In the genomic region with DNA sequence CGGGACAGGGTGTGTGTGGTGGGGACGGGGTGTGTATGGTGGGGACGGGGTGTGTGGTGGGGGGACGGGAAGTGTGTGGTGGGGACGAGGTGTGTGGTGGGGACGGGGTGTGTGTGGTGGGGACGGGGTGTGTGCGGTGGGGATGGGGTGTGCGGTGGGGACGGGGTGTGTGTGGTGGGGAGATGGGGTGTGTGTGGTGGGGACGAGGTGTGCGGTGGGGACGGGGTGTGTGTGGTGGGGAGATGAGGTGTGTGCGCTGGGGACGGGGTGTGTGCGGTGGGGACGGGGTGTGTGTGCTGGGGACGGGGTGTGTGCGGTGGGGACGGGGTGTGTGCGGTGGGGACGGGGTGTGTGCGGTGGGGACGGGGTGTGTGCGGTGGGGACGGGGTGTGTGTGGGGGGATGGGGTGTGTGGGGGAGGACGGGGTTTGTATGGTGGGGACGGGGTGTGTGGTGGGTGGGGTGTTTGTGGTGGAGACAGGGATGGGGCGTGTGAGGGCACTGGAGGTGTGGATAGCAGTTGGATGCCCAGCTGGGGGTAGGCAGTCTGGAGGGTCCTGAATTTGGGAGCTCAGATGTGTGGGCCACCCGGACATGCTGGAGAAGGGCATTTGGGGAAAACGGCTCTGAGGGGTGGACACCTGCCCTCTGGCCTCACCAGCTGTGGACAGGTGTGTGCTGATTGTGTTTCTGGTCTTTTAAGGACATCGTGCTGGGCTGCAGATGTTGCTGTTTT, we compare ENCODE assay signal across 28 cellular contexts. TPM values are rescaled to one million over a fixed set of nuclear protein-coding genes. Genes with fewer than 3 reads are reported as not detected.
DNase-seq lines count a peak whose midpoint lies in the region; ATAC-seq, FAIRE-seq and TF ChIP-seq lines count a peak whose summit lies in the region.
"Had no signal": no experiment of that assay in that cellular context is flagged by ENCODE, and none has a peak within 500 bp of the region (broad histone marks: within the 10 kb centered on the region; RNA-seq: fewer than 3 reads in every experiment).

No MANE protein-coding gene starts in this region.

- H3K36me3 Mint-ChIP-seq in central memory CD8-positive, alpha-beta T cell (ENCODE audit: insufficient read depth), result peaks cover 18% of the 10 kb centered on the region
- no peaks in the 10 kb centered on the region for H3K36me3 Mint-ChIP-seq in activated CD4-positive, alpha-beta T cell treated with anti-CD3 and anti-CD28 coated beads for 36 hours (ENCODE audit: low read depth)
- H3K36me3 Mint-ChIP-seq: IgD-negative memory B cell had no signal

- H3K9me3 ChIP-seq in HepG2 (ENCODE audit: low read length), result no peaks in the 10 kb centered on the region
- H3K9me3 ChIP-seq in right lobe of liver, result no peaks in the 10 kb centered on the region
- H3K9me3 ChIP-seq in kidney (ENCODE audit: control insufficient read depth in 1 of 2, low read length in 2 of 2), result no peaks in the 10 kb centered on the region
- H3K9me3 ChIP-seq in suprapubic skin, result no peaks in the 10 kb centered on the region
- H3K9me3 ChIP-seq in transverse colon, result no peaks in the 10 kb centered on the region
- H3K9me3 ChIP-seq: Caco-2, SJCRH30 had no signal

- TF ChIP-seq POLR2A in HepG2 (IDR thresholded peaks at IDR 0.05; ENCODE audit: insufficient read depth in 1 of 2, low read depth in 2 of 2, low read length in 2 of 2) (no peak), right lobe of liver (IDR thresholded peaks at IDR 0.05) (no peak), suprapubic skin (IDR thresholded peaks at IDR 0.05) (no peak), transverse colon (IDR thresholded peaks at IDR 0.05) (no peak)

- H3K27me3 ChIP-seq in HepG2 (ENCODE audit: control insufficient read depth in 1 of 2, insufficient read depth in 2 of 2, low read length in 2 of 2) (no peaks in the 10 kb centered on the region), right lobe of liver (no peaks in the 10 kb centered on the region), suprapubic skin (no peaks in the 10 kb centered on the region), transverse colon (no peaks in the 10 kb centered on the region)
- H3K27me3 ChIP-seq: SJCRH30 had no signal

- CTCF ChIA-PET in HepG2 (lab: Yijun Ruan, JAX; ENCODE audit: low intra/inter-chr PET ratio, low total read pairs), result no interaction called here
- CTCF ChIA-PET in activated CD4-positive, alpha-beta T cell treated with anti-CD3 and anti-CD28 coated beads for 36 hours (lab: Charles Lee), result no interaction called here

- H3K4me3 ChIP-seq in HepG2 (replicated peaks in 1 of 3; ENCODE audit: insufficient read depth in 1 of 3, low read depth in 2 of 3, low read length in 3 of 3) (no peak overlapping the region), right lobe of liver (no peak overlapping the region), kidney (ENCODE audit: low read length in 2 of 2) (no peak overlapping the region), suprapubic skin (no peak overlapping the region), transverse colon (no peak overlapping the region)
- H3K4me3 ChIP-seq: GM12878, PC-9, SJCRH30 had no signal

- peaks cover 28% of the 10 kb centered on the region for H3K4me1 Mint-ChIP-seq in central memory CD8-positive, alpha-beta T cell
- peaks cover 10% of the 10 kb centered on the region for H3K4me1 Mint-ChIP-seq in activated CD4-positive, alpha-beta T cell treated with anti-CD3 and anti-CD28 coated beads for 36 hours

- BruUV-seq in HepG2 (replicated peaks; lab: Mats Ljungman, UMichigan), result no TSS peak

- no peaks in the 10 kb centered on the region for H3K36me3 ChIP-seq in HepG2 (replicated peaks in 1 of 2; ENCODE audit: control insufficient read depth in 1 of 2, insufficient read depth in 2 of 2, low read length in 2 of 2)
- H3K36me3 ChIP-seq in right lobe of liver, result no peaks in the 10 kb centered on the region
- H3K36me3 ChIP-seq in kidney (ENCODE audit: control insufficient read depth in 1 of 2, insufficient read depth in 2 of 2, low read length in 2 of 2), result no peaks in the 10 kb centered on the region
- peaks cover 4% of the 10 kb centered on the region for H3K36me3 ChIP-seq in suprapubic skin
- no peaks in the 10 kb centered on the region for H3K36me3 ChIP-seq in transverse colon
- H3K36me3 ChIP-seq: SJCRH30 had no signal

- no peak for TF ChIP-seq RAD21 in HepG2 (CRISPR knock-in tag; IDR thresholded peaks at IDR 0.05)

- no peak overlapping the region for H3K4me3 Mint-ChIP-seq in central memory CD8-positive, alpha-beta T cell
- H3K4me3 Mint-ChIP-seq in activated CD4-positive, alpha-beta T cell treated with anti-CD3 and anti-CD28 coated beads for 36 hours, result no peak overlapping the region
- H3K4me3 Mint-ChIP-seq: B cell; CD8-positive, alpha-beta T cell; IgD-negative memory B cell had no signal

- DNase-seq in HepG2 (ENCODE audit: low spot score) (no peak), right lobe of liver (no peak), kidney (peak; percentile 69), suprapubic skin (ENCODE audit: low spot score in 2 of 2) (peak; percentile 48 to 66), transverse colon (no peak)
- no peak for DNase-seq in central memory CD8-positive, alpha-beta T cell (ENCODE audit: low spot score in 2 of 2)
- no peak for DNase-seq in activated CD4-positive, alpha-beta T cell treated with anti-CD3 and anti-CD28 coated beads for 36 hours
- DNase-seq: CD8-positive, alpha-beta T cell; DMS 273 treated with DMSO at 0.1 percent for 48 hours; DMS79; EL; GDM1; HCEC 1CT; MM.1S; NCI-H1694; NCI-H2029 treated with DMSO at 0.1 percent for 48 hours; NCI-H2227 treated with DMSO at 0.1 percent for 48 hours; NCI-H526 treated with DMSO at 0.1 percent for 48 hours; PC-9; SJCRH30 had no signal

- intact Hi-C loops in HepG2 (cut with micrococcal nuclease; ENCODE audit: unreplicated experiment), result no loop called here
- intact Hi-C loops in right lobe of liver (cut with DNase I), result no loop called here
- intact Hi-C loops in kidney (cut with DNase I), result no loop called here
- intact Hi-C loops in transverse colon (cut with DNase I; ENCODE audit: low total_unique reads), result no loop called here
- intact Hi-C loops in activated CD4-positive, alpha-beta T cell treated with anti-CD3 and anti-CD28 coated beads for 36 hours (cut with DNase I, micrococcal nuclease), result loop anchor here in 1 of 2 experiments (5.0 kb wide), 1 partner anchor 185 kb away; no protein-coding TSS in a partner anchor

- FAIRE-seq in HepG2 (lab: Jason Lieb, UNC) (no peak), kidney (lab: Jason Lieb, UNC) (no peak)
- FAIRE-seq: GM12878, H1 had no signal

- no peaks in the 10 kb centered on the region for H3K9me3 Mint-ChIP-seq in central memory CD8-positive, alpha-beta T cell
- no peaks in the 10 kb centered on the region for H3K9me3 Mint-ChIP-seq in activated CD4-positive, alpha-beta T cell treated with anti-CD3 and anti-CD28 coated beads for 36 hours (ENCODE audit: low read depth)
- H3K9me3 Mint-ChIP-seq: CD8-positive, alpha-beta T cell; IgD-negative memory B cell had no signal

- no peaks in the 10 kb centered on the region for H3K79me2 ChIP-seq in HepG2 (ENCODE audit: insufficient read depth, low read length)

- H3K27ac ChIP-seq in HepG2 (ENCODE audit: extremely low read length, insufficient read depth, low read length), result no peak overlapping the region
- no peak overlapping the region for H3K27ac ChIP-seq in right lobe of liver
- no peak overlapping the region for H3K27ac ChIP-seq in kidney (ENCODE audit: low read depth in 2 of 2, low read length in 2 of 2)
- H3K27ac ChIP-seq in suprapubic skin, result no peak overlapping the region
- H3K27ac ChIP-seq in transverse colon, result no peak overlapping the region
- H3K27ac ChIP-seq: C4-2B, KMS-11, PC-9, SJCRH30 had no signal

- WGBS in HepG2 (ENCODE audit: low lambda C conversion rate), result 82% methylated on average over 32 of the region's 32 CpGs
- 85% methylated on average over 25 of the region's 32 CpGs for WGBS in right lobe of liver (ENCODE audit: insufficient coverage, low coverage, low lambda C conversion rate, missing lambda C conversion rate)
- 89% methylated on average over 28 of the region's 32 CpGs for WGBS in suprapubic skin
- 91% methylated on average over 20 of the region's 32 CpGs; no CpG with 5 or more reads in 1 of the 2 donors for WGBS in transverse colon (ENCODE audit: low coverage in 1 of 2), 2 donors

- peak overlapping the region; percentile 55 for H3K27ac Mint-ChIP-seq in central memory CD8-positive, alpha-beta T cell (ENCODE audit: low read depth)
- H3K27ac Mint-ChIP-seq in activated CD4-positive, alpha-beta T cell treated with anti-CD3 and anti-CD28 coated beads for 36 hours, result no peak overlapping the region
- H3K27ac Mint-ChIP-seq: B cell; CD8-positive, alpha-beta T cell had no signal

- in situ Hi-C loops in HepG2 (cut with HindIII; ENCODE audit: extremely low pct_ligation_motif_present, low pct_unique_long_range_greater_than_20kb) (no loop called here), transverse colon (cut with MboI; ENCODE audit: low pct_ligation_motif_present in 1 of 4, low pct_unique_long_range_greater_than_20kb in 1 of 4, low sequenced_read_pairs in 3 of 4) (no loop called here)

- ATAC-seq in HepG2 (no peak), right lobe of liver (no peak)
- peak; percentile 4 for ATAC-seq in central memory CD8-positive, alpha-beta T cell (replicated peaks; ENCODE audit: extremely low read depth, poor library complexity, severe bottlenecking)
- no peak for ATAC-seq in activated CD4-positive, alpha-beta T cell treated with anti-CD3 and anti-CD28 coated beads for 36 hours
- ATAC-seq: CD8-positive, alpha-beta T cell; GM12878; Right ventricle myocardium inferior had no signal

- no peak overlapping the region for H2AFZ ChIP-seq in HepG2 (ENCODE audit: low read length)
- H2AFZ ChIP-seq: PC-9 had no signal

- no peak overlapping the region for H3K4me2 ChIP-seq in HepG2 (ENCODE audit: low read depth, low read length)
- H3K4me2 ChIP-seq: KMS-11, PC-9 had no signal

- TF ChIP-seq EP300 in HepG2 (IDR thresholded peaks at IDR 0.05; ENCODE audit: low read depth in 2 of 2, low read length in 2 of 2), result no peak
- TF ChIP-seq EP300 in HepG2 (CRISPR knock-in tag; IDR thresholded peaks at IDR 0.05; ENCODE audit: borderline replicate concordance), result no peak
- TF ChIP-seq EP300 in suprapubic skin (IDR thresholded peaks at IDR 0.05), result no peak
- no peak for TF ChIP-seq EP300 in transverse colon (IDR thresholded peaks at IDR 0.05; ENCODE audit: low read depth)

- POLR2A ChIA-PET in HepG2 (lab: Yijun Ruan, JAX), result no interaction called here
- POLR2A ChIA-PET in activated CD4-positive, alpha-beta T cell treated with anti-CD3 and anti-CD28 coated beads for 36 hours (lab: Charles Lee), result no interaction called here

- TF ChIP-seq CTCF in HepG2 (CRISPR knock-in tag; IDR thresholded peaks at IDR 0.05), result no peak
- no peak for TF ChIP-seq CTCF in right lobe of liver (IDR thresholded peaks at IDR 0.05)
- TF ChIP-seq CTCF in kidney (IDR thresholded peaks at IDR 0.05; ENCODE audit: borderline replicate concordance, extremely low read depth, insufficient read depth), result no peak
- TF ChIP-seq CTCF in suprapubic skin (IDR thresholded peaks at IDR 0.05), result no peak
- TF ChIP-seq CTCF in transverse colon (IDR thresholded peaks at IDR 0.05), result no peak

- no peaks in the 10 kb centered on the region for H4K20me1 ChIP-seq in HepG2 (ENCODE audit: insufficient read depth, low read length)

- no peaks in the 10 kb centered on the region for H3K27me3 Mint-ChIP-seq in central memory CD8-positive, alpha-beta T cell
- H3K27me3 Mint-ChIP-seq in activated CD4-positive, alpha-beta T cell treated with anti-CD3 and anti-CD28 coated beads for 36 hours, result no peaks in the 10 kb centered on the region
- H3K27me3 Mint-ChIP-seq: B cell, IgD-negative memory B cell had no signal

- H3K9ac ChIP-seq in HepG2 (ENCODE audit: insufficient read depth, low read depth, low read length) (no peak overlapping the region), kidney (ENCODE audit: low read length in 2 of 2) (no peak overlapping the region)
- H3K9ac ChIP-seq: KMS-11 had no signal

- H3K4me1 ChIP-seq in HepG2 (ENCODE audit: insufficient read depth, low read length) (peaks cover 7% of the 10 kb centered on the region), right lobe of liver (no peaks in the 10 kb centered on the region), kidney (ENCODE audit: control insufficient read depth in 1 of 2, insufficient read depth in 1 of 2, low read depth in 1 of 2, low read length in 2 of 2) (peaks cover 0 to 8% of the 10 kb centered on the region in 2 donors), suprapubic skin (no peaks in the 10 kb centered on the region), transverse colon (peaks cover 0 to 13% (median 0%) of the 10 kb centered on the region in 4 donors)
- H3K4me1 ChIP-seq: Caco-2, SJCRH30 had no signal

RNA-seq across cellular contexts. Expression of a gene that starts 16.9 kb away (rescaled TPM):
- 9.7 and 10.2 TPM in 2 replicates for total RNA-seq in HepG2 (2016; rRNA removed; fragmentation: Illumina TruSeq; extraction: Trizol)
- total RNA-seq in HepG2 (2016; cell fraction: cytosol; rRNA removed; fragmentation: Illumina TruSeq; extraction: Trizol; ENCODE audit: low read depth), result 0.81 and 1.6 TPM in 2 replicates
- 8.3 and 9.2 TPM in 2 replicates for total RNA-seq in HepG2 (2016; cell fraction: insoluble cytoplasmic fraction; rRNA removed; fragmentation: Illumina TruSeq; extraction: Trizol)
- 2.3 and 3.6 TPM in 2 replicates for total RNA-seq in HepG2 (2016; cell fraction: membrane; rRNA removed; fragmentation: Illumina TruSeq; extraction: Trizol)
- 3.8 and 4.7 TPM in 2 replicates for total RNA-seq in HepG2 (2016; cell fraction: nucleus; rRNA removed; fragmentation: Illumina TruSeq; extraction: Trizol)
- 2.3 and 4.2 TPM in 2 replicates for polyA plus RNA-seq in HepG2 (2011; rRNA removed)
- polyA plus RNA-seq in HepG2 (2011; cell fraction: cytosol; rRNA removed), result 1.7 and 3.8 TPM in 2 replicates
- polyA plus RNA-seq in HepG2 (2011; cell fraction: nucleus; rRNA removed), result 3.6 and 5.6 TPM in 2 replicates
- 2.1 and 2.8 TPM in 2 replicates for polyA plus RNA-seq in HepG2 (2012)
- 0.59 and 1.2 TPM in 2 replicates for polyA plus RNA-seq in HepG2 (2016; cell fraction: cytosol; fragmentation: Illumina TruSeq; extraction: Trizol; ENCODE audit: low read depth)
- 7.5 and 7.6 TPM in 2 replicates for polyA plus RNA-seq in HepG2 (2016; cell fraction: insoluble cytoplasmic fraction; fragmentation: Illumina TruSeq; extraction: Trizol; ENCODE audit: low read depth)
- 2.2 and 2.3 TPM in 2 replicates for polyA plus RNA-seq in HepG2 (2016; cell fraction: membrane; fragmentation: Illumina TruSeq; extraction: Trizol; ENCODE audit: low read depth)
- polyA plus RNA-seq in HepG2 (2016; cell fraction: nucleus; fragmentation: Illumina TruSeq; extraction: Trizol; ENCODE audit: insufficient read depth, low read depth), result 4.3 and 5.9 TPM in 2 replicates
- polyA minus RNA-seq in HepG2 (2011; rRNA and poly(A)+ RNA removed; ENCODE audit: low replicate concordance), result 2.7 and 11.4 TPM in 2 replicates
- 3.1 and 4.6 TPM in 2 replicates for polyA minus RNA-seq in HepG2 (2011; cell fraction: cytosol; rRNA and poly(A)+ RNA removed)
- polyA minus RNA-seq in HepG2 (2011; cell fraction: nucleus; rRNA and poly(A)+ RNA removed), result 3.7 and 5.7 TPM in 2 replicates
- total RNA-seq in right lobe of liver, result 1 to 10 TPM; 5.1 to 8.0 (median 6.1) TPM
- total RNA-seq in kidney, result 13.0 TPM
- 4.7 TPM for polyA plus RNA-seq in kidney (ENCODE audit: insufficient read depth, low read depth, low replicate concordance)
- 10 to 100 TPM in 2 of 4 donors, 1 to 10 TPM in 2; 9.2 to 22.4 (median 12.4) TPM for total RNA-seq in suprapubic skin
- 10 to 100 TPM in 3 of 4 donors, 1 to 10 TPM in 1; 7.5 to 13.5 (median 10.4) TPM for total RNA-seq in transverse colon
- total RNA-seq in activated CD4-positive, alpha-beta T cell treated with anti-CD3 and anti-CD28 coated beads for 36 hours, result 1 to 10 TPM; 6.0 to 8.3 TPM

RNA-seq across cellular contexts. Expression of a gene that starts 25.4 kb away (rescaled TPM):
- total RNA-seq in HepG2 (2016; rRNA removed; fragmentation: Illumina TruSeq; extraction: Trizol) (0.08 and 0.20 TPM in 2 replicates), right lobe of liver (1 to 10 TPM in 5 of 6 experiments, under 1 TPM in 1; 0.43 to 3.5 (median 2.0) TPM), kidney (30.0 TPM), suprapubic skin (10 to 100 TPM; 15.0 to 46.6 (median 34.4) TPM), transverse colon (10 to 100 TPM; 11.9 to 21.7 (median 15.8) TPM)
- not detected in 2 replicates for total RNA-seq in HepG2 (2016; cell fraction: cytosol; rRNA removed; fragmentation: Illumina TruSeq; extraction: Trizol; ENCODE audit: low read depth)
- 0.09 and 0.13 TPM in 2 replicates for total RNA-seq in HepG2 (2016; cell fraction: insoluble cytoplasmic fraction; rRNA removed; fragmentation: Illumina TruSeq; extraction: Trizol)
- total RNA-seq in HepG2 (2016; cell fraction: membrane; rRNA removed; fragmentation: Illumina TruSeq; extraction: Trizol), result 0.06 and 0.07 TPM in 2 replicates
- total RNA-seq in HepG2 (2016; cell fraction: nucleus; rRNA removed; fragmentation: Illumina TruSeq; extraction: Trizol), result 0.12 TPM in 1 of 2 replicates, not detected in the other
- polyA plus RNA-seq in HepG2 (2011; rRNA removed) (0.10 and 0.20 TPM in 2 replicates), kidney (ENCODE audit: insufficient read depth, low read depth, low replicate concordance) (14.5 TPM)
- 0.03 and 0.07 TPM in 2 replicates for polyA plus RNA-seq in HepG2 (2011; cell fraction: cytosol; rRNA removed)
- 0.58 and 1.1 TPM in 2 replicates for polyA plus RNA-seq in HepG2 (2011; cell fraction: nucleus; rRNA removed)
- 0.09 and 0.55 TPM in 2 replicates for polyA plus RNA-seq in HepG2 (2012)
- polyA plus RNA-seq in HepG2 (2016; cell fraction: cytosol; fragmentation: Illumina TruSeq; extraction: Trizol; ENCODE audit: low read depth), result not detected in 2 replicates
- 0.08 and 0.10 TPM in 2 replicates for polyA plus RNA-seq in HepG2 (2016; cell fraction: insoluble cytoplasmic fraction; fragmentation: Illumina TruSeq; extraction: Trizol; ENCODE audit: low read depth)
- not detected in 2 replicates for polyA plus RNA-seq in HepG2 (2016; cell fraction: membrane; fragmentation: Illumina TruSeq; extraction: Trizol; ENCODE audit: low read depth)
- polyA plus RNA-seq in HepG2 (2016; cell fraction: nucleus; fragmentation: Illumina TruSeq; extraction: Trizol; ENCODE audit: insufficient read depth, low read depth), result 0.14 and 0.32 TPM in 2 replicates
- polyA minus RNA-seq in HepG2 (2011; rRNA and poly(A)+ RNA removed; ENCODE audit: low replicate concordance), result 0.24 and 23.5 TPM in 2 replicates
- 0.10 and 0.35 TPM in 2 replicates for polyA minus RNA-seq in HepG2 (2011; cell fraction: cytosol; rRNA and poly(A)+ RNA removed)
- 0.52 and 0.99 TPM in 2 replicates for polyA minus RNA-seq in HepG2 (2011; cell fraction: nucleus; rRNA and poly(A)+ RNA removed)
- total RNA-seq in activated CD4-positive, alpha-beta T cell treated with anti-CD3 and anti-CD28 coated beads for 36 hours, result 10 to 100 TPM; 20.0 to 20.5 TPM

RNA-seq across cellular contexts. Expression of a gene that starts 32.7 kb away (rescaled TPM):
- total RNA-seq in HepG2 (2016; rRNA removed; fragmentation: Illumina TruSeq; extraction: Trizol) (1.6 and 3.8 TPM in 2 replicates), right lobe of liver (under 1 TPM in 5 of 6 experiments, not detected in 1; 0.12 to 0.44 (median 0.16) TPM), kidney (6.0 TPM), suprapubic skin (1 to 10 TPM; 2.5 to 3.6 (median 3.0) TPM), transverse colon (1 to 10 TPM in 2 of 4 donors, under 1 TPM in 2; 0.20 to 7.1 (median 1.4) TPM)
- 0.79 and 1.0 TPM in 2 replicates for total RNA-seq in HepG2 (2016; cell fraction: cytosol; rRNA removed; fragmentation: Illumina TruSeq; extraction: Trizol; ENCODE audit: low read depth)
- 1.5 and 3.8 TPM in 2 replicates for total RNA-seq in HepG2 (2016; cell fraction: insoluble cytoplasmic fraction; rRNA removed; fragmentation: Illumina TruSeq; extraction: Trizol)
- 1.4 and 2.0 TPM in 2 replicates for total RNA-seq in HepG2 (2016; cell fraction: membrane; rRNA removed; fragmentation: Illumina TruSeq; extraction: Trizol)
- 2.3 and 2.4 TPM in 2 replicates for total RNA-seq in HepG2 (2016; cell fraction: nucleus; rRNA removed; fragmentation: Illumina TruSeq; extraction: Trizol)
- polyA plus RNA-seq in HepG2 (2011; rRNA removed) (1.6 and 2.5 TPM in 2 replicates), kidney (ENCODE audit: insufficient read depth, low read depth, low replicate concordance) (0.73 TPM)
- polyA plus RNA-seq in HepG2 (2011; cell fraction: cytosol; rRNA removed), result 1.4 and 3.3 TPM in 2 replicates
- 3.1 and 3.8 TPM in 2 replicates for polyA plus RNA-seq in HepG2 (2011; cell fraction: nucleus; rRNA removed)
- polyA plus RNA-seq in HepG2 (2012), result 2.5 and 2.9 TPM in 2 replicates
- 0.48 and 0.51 TPM in 2 replicates for polyA plus RNA-seq in HepG2 (2016; cell fraction: cytosol; fragmentation: Illumina TruSeq; extraction: Trizol; ENCODE audit: low read depth)
- 1.7 and 1.8 TPM in 2 replicates for polyA plus RNA-seq in HepG2 (2016; cell fraction: insoluble cytoplasmic fraction; fragmentation: Illumina TruSeq; extraction: Trizol; ENCODE audit: low read depth)
- polyA plus RNA-seq in HepG2 (2016; cell fraction: membrane; fragmentation: Illumina TruSeq; extraction: Trizol; ENCODE audit: low read depth), result 1.2 and 1.3 TPM in 2 replicates
- polyA plus RNA-seq in HepG2 (2016; cell fraction: nucleus; fragmentation: Illumina TruSeq; extraction: Trizol; ENCODE audit: insufficient read depth, low read depth), result 3.1 and 3.7 TPM in 2 replicates
- 0.65 and 7.9 TPM in 2 replicates for polyA minus RNA-seq in HepG2 (2011; rRNA and poly(A)+ RNA removed; ENCODE audit: low replicate concordance)
- polyA minus RNA-seq in HepG2 (2011; cell fraction: cytosol; rRNA and poly(A)+ RNA removed), result 2.4 and 5.1 TPM in 2 replicates
- 2.4 and 2.7 TPM in 2 replicates for polyA minus RNA-seq in HepG2 (2011; cell fraction: nucleus; rRNA and poly(A)+ RNA removed)
- total RNA-seq in activated CD4-positive, alpha-beta T cell treated with anti-CD3 and anti-CD28 coated beads for 36 hours, result under 1 TPM in 1 of 2 experiments, not detected in 1; 0.64 TPM
- polyA plus RNA-seq: IgD-negative memory B cell had no signal

RNA-seq across cellular contexts. Expression of a gene that starts 42.4 kb away (rescaled TPM):
- total RNA-seq in HepG2 (2016; rRNA removed; fragmentation: Illumina TruSeq; extraction: Trizol), result 82.7 and 116 TPM in 2 replicates
- 772 and 776 TPM in 2 replicates for total RNA-seq in HepG2 (2016; cell fraction: cytosol; rRNA removed; fragmentation: Illumina TruSeq; extraction: Trizol; ENCODE audit: low read depth)
- 78.9 and 120 TPM in 2 replicates for total RNA-seq in HepG2 (2016; cell fraction: insoluble cytoplasmic fraction; rRNA removed; fragmentation: Illumina TruSeq; extraction: Trizol)
- total RNA-seq in HepG2 (2016; cell fraction: membrane; rRNA removed; fragmentation: Illumina TruSeq; extraction: Trizol), result 448 and 476 TPM in 2 replicates
- total RNA-seq in HepG2 (2016; cell fraction: nucleus; rRNA removed; fragmentation: Illumina TruSeq; extraction: Trizol), result 51.4 and 56.9 TPM in 2 replicates
- polyA plus RNA-seq in HepG2 (2011; rRNA removed), result 154 and 205 TPM in 2 replicates
- 228 and 301 TPM in 2 replicates for polyA plus RNA-seq in HepG2 (2011; cell fraction: cytosol; rRNA removed)
- 387 and 492 TPM in 2 replicates for polyA plus RNA-seq in HepG2 (2011; cell fraction: nucleus; rRNA removed)
- polyA plus RNA-seq in HepG2 (2012), result 58.4 and 85.4 TPM in 2 replicates
- 764 and 775 TPM in 2 replicates for polyA plus RNA-seq in HepG2 (2016; cell fraction: cytosol; fragmentation: Illumina TruSeq; extraction: Trizol; ENCODE audit: low read depth)
- polyA plus RNA-seq in HepG2 (2016; cell fraction: insoluble cytoplasmic fraction; fragmentation: Illumina TruSeq; extraction: Trizol; ENCODE audit: low read depth), result 78.9 and 87.4 TPM in 2 replicates
- 402 and 423 TPM in 2 replicates for polyA plus RNA-seq in HepG2 (2016; cell fraction: membrane; fragmentation: Illumina TruSeq; extraction: Trizol; ENCODE audit: low read depth)
- 119 and 120 TPM in 2 replicates for polyA plus RNA-seq in HepG2 (2016; cell fraction: nucleus; fragmentation: Illumina TruSeq; extraction: Trizol; ENCODE audit: insufficient read depth, low read depth)
- polyA minus RNA-seq in HepG2 (2011; rRNA and poly(A)+ RNA removed; ENCODE audit: low replicate concordance), result 81.2 and 86.5 TPM in 2 replicates
- polyA minus RNA-seq in HepG2 (2011; cell fraction: cytosol; rRNA and poly(A)+ RNA removed), result 31.2 and 41.7 TPM in 2 replicates
- polyA minus RNA-seq in HepG2 (2011; cell fraction: nucleus; rRNA and poly(A)+ RNA removed), result 52.1 and 60.5 TPM in 2 replicates
- 100 to 1,000 TPM in 4 of 6 experiments, 10 to 100 TPM in 2; 78.0 to 235 (median 108) TPM for total RNA-seq in right lobe of liver
- total RNA-seq in kidney, result 221 TPM
- polyA plus RNA-seq in kidney (ENCODE audit: insufficient read depth, low read depth, low replicate concordance), result 410 TPM
- total RNA-seq in suprapubic skin, result 100 to 1,000 TPM; 384 to 510 (median 421) TPM
- 100 to 1,000 TPM; 183 to 573 (median 382) TPM for total RNA-seq in transverse colon
- total RNA-seq in activated CD4-positive, alpha-beta T cell treated with anti-CD3 and anti-CD28 coated beads for 36 hours, result 100 to 1,000 TPM; 196 to 270 TPM

Comparison
In these comparisons a context has a peak if more than half of its experiments do, and no peak if none do; other contexts are left out.
1. DNase-seq: peak in kidney (single experiment) and suprapubic skin (2 of 2); none in HepG2 (single experiment), right lobe of liver (0 of 3), central memory CD8-positive, alpha-beta T cell (0 of 2), transverse colon (single experiment) and activated CD4-positive, alpha-beta T cell treated with anti-CD3 and anti-CD28 coated beads for 36 hours (single experiment).